In the genomic region with DNA sequence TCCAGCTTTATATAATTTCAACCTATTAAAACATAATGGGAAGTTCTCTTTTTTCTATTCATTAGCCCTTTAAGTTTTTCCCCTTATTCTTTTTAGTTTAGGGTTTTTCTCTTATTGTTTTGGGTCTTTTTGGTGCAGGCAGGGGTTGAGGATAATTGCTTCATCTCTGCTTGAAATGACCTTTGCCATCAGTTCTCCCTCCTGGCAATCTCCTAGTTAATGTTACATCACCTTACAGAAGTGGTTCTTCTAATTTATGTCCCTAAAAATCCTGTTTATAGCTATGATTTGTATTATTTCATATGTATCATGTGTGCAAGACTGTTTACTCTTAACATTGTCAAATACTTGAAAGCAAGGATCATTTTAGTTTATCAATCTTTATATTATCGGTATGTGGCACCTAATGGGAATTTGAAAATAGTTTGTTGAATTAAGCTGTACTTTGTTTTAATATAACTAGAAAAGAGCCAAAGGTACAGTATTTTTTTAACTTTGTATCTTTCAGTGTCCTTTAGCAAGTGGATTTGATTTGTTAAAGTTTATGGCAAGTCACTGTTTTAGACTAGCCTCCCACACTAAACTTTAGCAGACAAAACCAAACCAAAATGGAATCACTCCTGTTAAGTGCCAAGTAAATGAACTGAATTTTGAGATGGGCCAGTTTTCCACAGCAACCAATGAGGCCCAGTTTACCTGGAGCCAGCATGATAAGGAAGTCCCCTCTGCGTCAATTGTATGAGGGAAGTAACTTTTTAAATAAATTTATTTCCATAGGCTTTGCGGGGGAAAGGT, we compare ENCODE assay signal across 12 cellular contexts. TPM values are rescaled to one million over a fixed set of nuclear protein-coding genes. Genes with fewer than 3 reads are reported as not detected.
DNase-seq lines count a peak whose midpoint lies in the region; ATAC-seq and TF ChIP-seq lines count a peak whose summit lies in the region.
"Had no signal": no experiment of that assay in that cellular context is flagged by ENCODE, and none has a peak within 500 bp of the region (broad histone marks: within the 10 kb centered on the region; RNA-seq: fewer than 3 reads in every experiment).

No MANE protein-coding gene starts in this region.

- ATAC-seq in left lobe of liver: peak; percentile 73
- ATAC-seq: HCT116 had no signal

- POLR2A ChIA-PET in activated CD4-positive, alpha-beta T cell treated with anti-CD3 and anti-CD28 coated beads, Interleukin-2, amount 10 ng/mL, durations not matched to agents 7 days and 5 days (lab: Charles Lee): no interaction called here

- H3K36me3 Mint-ChIP-seq in activated CD4-positive, alpha-beta T cell treated with anti-CD3 and anti-CD28 coated beads, Interleukin-2, amount 10 ng/mL, durations not matched to agents 24 days and 14 days (ENCODE audit: low read depth): peaks cover 19% of the 10 kb centered on the region
- peaks cover 25% of the 10 kb centered on the region for H3K36me3 Mint-ChIP-seq in activated CD4-positive, alpha-beta T cell treated with anti-CD3 and anti-CD28 coated beads, Interleukin-2, amount 10 ng/mL, durations not matched to agents 7 days and 5 days (ENCODE audit: low read depth)
- H3K36me3 Mint-ChIP-seq in nephron progenitor cell (ENCODE audit: low read depth): peaks cover 20% of the 10 kb centered on the region

- no peak overlapping the region for H3K4me3 Mint-ChIP-seq in activated CD4-positive, alpha-beta T cell treated with anti-CD3 and anti-CD28 coated beads, Interleukin-2, amount 10 ng/mL, durations not matched to agents 24 days and 14 days
- no peak overlapping the region for H3K4me3 Mint-ChIP-seq in activated CD4-positive, alpha-beta T cell treated with anti-CD3 and anti-CD28 coated beads, Interleukin-2, amount 10 ng/mL, durations not matched to agents 7 days and 5 days
- H3K4me3 Mint-ChIP-seq in nephron progenitor cell: no peak overlapping the region

- intact Hi-C loops in activated CD4-positive, alpha-beta T cell treated with anti-CD3 and anti-CD28 coated beads, Interleukin-2, amount 10 ng/mL, durations not matched to agents 24 days and 14 days (cut with micrococcal nuclease): no loop called here

- DNase-seq in activated CD4-positive, alpha-beta T cell treated with anti-CD3 and anti-CD28 coated beads, Interleukin-2, amount 10 ng/mL, durations not matched to agents 24 days and 14 days: peak; percentile 28
- DNase-seq in activated CD4-positive, alpha-beta T cell treated with anti-CD3 and anti-CD28 coated beads, Interleukin-2, amount 10 ng/mL, durations not matched to agents 7 days and 5 days: no peak
- DNase-seq in left lobe of liver (ENCODE audit: low spot score) (no peak), nephron progenitor cell (no peak), NCI-H446 treated with DMSO at 0.1 percent for 48 hours (lab: John Stamatoyannopoulos, UW) (no peak), islet precursor cell (no peak), NCI-H1417 (lab: John Stamatoyannopoulos, UW) (no peak)
- DNase-seq: 8988T, DMS53, GF-D8, IMR-90 had no signal

- H3K27ac Mint-ChIP-seq in activated CD4-positive, alpha-beta T cell treated with anti-CD3 and anti-CD28 coated beads, Interleukin-2, amount 10 ng/mL, durations not matched to agents 24 days and 14 days: no peak overlapping the region
- no peak overlapping the region for H3K27ac Mint-ChIP-seq in activated CD4-positive, alpha-beta T cell treated with anti-CD3 and anti-CD28 coated beads, Interleukin-2, amount 10 ng/mL, durations not matched to agents 7 days and 5 days
- peak overlapping the region; percentile 48 for H3K27ac Mint-ChIP-seq in nephron progenitor cell

- H3K27me3 Mint-ChIP-seq in activated CD4-positive, alpha-beta T cell treated with anti-CD3 and anti-CD28 coated beads, Interleukin-2, amount 10 ng/mL, durations not matched to agents 24 days and 14 days: no peaks in the 10 kb centered on the region
- no peaks in the 10 kb centered on the region for H3K27me3 Mint-ChIP-seq in activated CD4-positive, alpha-beta T cell treated with anti-CD3 and anti-CD28 coated beads, Interleukin-2, amount 10 ng/mL, durations not matched to agents 7 days and 5 days
- H3K27me3 Mint-ChIP-seq in nephron progenitor cell (ENCODE audit: low read depth, poor library complexity): no peaks in the 10 kb centered on the region

- no peak for TF ChIP-seq CTCF in nephron progenitor cell (IDR thresholded peaks at IDR 0.05)

- H3K9me3 Mint-ChIP-seq in activated CD4-positive, alpha-beta T cell treated with anti-CD3 and anti-CD28 coated beads, Interleukin-2, amount 10 ng/mL, durations not matched to agents 24 days and 14 days: peaks cover 22% of the 10 kb centered on the region
- H3K9me3 Mint-ChIP-seq in activated CD4-positive, alpha-beta T cell treated with anti-CD3 and anti-CD28 coated beads, Interleukin-2, amount 10 ng/mL, durations not matched to agents 7 days and 5 days: peaks cover 16% of the 10 kb centered on the region
- H3K9me3 Mint-ChIP-seq in nephron progenitor cell: peaks cover 26% of the 10 kb centered on the region

- CTCF ChIA-PET in activated CD4-positive, alpha-beta T cell treated with anti-CD3 and anti-CD28 coated beads, Interleukin-2, amount 10 ng/mL, durations not matched to agents 7 days and 5 days (lab: Charles Lee): interaction anchor here (0.7 to 1.2 kb wide), 2 partner anchors 9 to 132 kb away, joined by 3 to 4 read pairs; no protein-coding TSS in a partner anchor

- peaks cover 4% of the 10 kb centered on the region for H3K4me1 Mint-ChIP-seq in activated CD4-positive, alpha-beta T cell treated with anti-CD3 and anti-CD28 coated beads, Interleukin-2, amount 10 ng/mL, durations not matched to agents 24 days and 14 days
- H3K4me1 Mint-ChIP-seq in activated CD4-positive, alpha-beta T cell treated with anti-CD3 and anti-CD28 coated beads, Interleukin-2, amount 10 ng/mL, durations not matched to agents 7 days and 5 days: peaks cover 7% of the 10 kb centered on the region
- H3K4me1 Mint-ChIP-seq in nephron progenitor cell: no peaks in the 10 kb centered on the region

RNA-seq across cellular contexts. Expression of a gene that starts 26.6 kb away (rescaled TPM):
- 17.1 and 18.3 TPM in 2 replicates for total RNA-seq in activated CD4-positive, alpha-beta T cell treated with anti-CD3 and anti-CD28 coated beads, Interleukin-2, amount 10 ng/mL, durations not matched to agents 24 days and 14 days
- total RNA-seq in activated CD4-positive, alpha-beta T cell treated with anti-CD3 and anti-CD28 coated beads, Interleukin-2, amount 10 ng/mL, durations not matched to agents 7 days and 5 days: 10 to 100 TPM; 13.2 to 13.4 TPM
- total RNA-seq in left lobe of liver: 0.15 TPM

Comparison
In these comparisons a context has a peak if more than half of its experiments do, and no peak if none do; other contexts are left out.
1. RNA of a gene that starts 26.6 kb away (total RNA-seq): 17.1 to 18.3 TPM in activated CD4-positive, alpha-beta T cell treated with anti-CD3 and anti-CD28 coated beads, Interleukin-2, amount 10 ng/mL, durations not matched to agents 24 days and 14 days and 13.2 to 13.4 TPM in activated CD4-positive, alpha-beta T cell treated with anti-CD3 and anti-CD28 coated beads, Interleukin-2, amount 10 ng/mL, durations not matched to agents 7 days and 5 days; 0.15 TPM in left lobe of liver (single experiment); every median in the first group is over 10 times any median in the second.